Comparison of ENCODE assay signal across 12 cellular contexts in genomic region chr4:184447664-184448063, GRCh38. TPM values are rescaled to one million over a fixed set of nuclear protein-coding genes. Genes with fewer than 3 reads are reported as not detected.
DNase-seq lines count a peak whose midpoint lies in the region; ATAC-seq, FAIRE-seq and TF ChIP-seq lines count a peak whose summit lies in the region.
"Had no signal": no experiment of that assay in that cellular context is flagged by ENCODE, and none has a peak within 500 bp of the region (broad histone marks: within the 10 kb centered on the region; RNA-seq: fewer than 3 reads in every experiment).

No MANE protein-coding gene starts in this region.

- TF ChIP-seq RAD21 in GM12878 (IDR thresholded peaks at IDR 0.05; ENCODE audit: insufficient read depth, low read depth, low read length) (no peak), SK-N-SH (IDR thresholded peaks at IDR 0.05; ENCODE audit: low read length) (no peak)

- 90% methylated on average over 10 of the region's 10 CpGs for WGBS in GM12878 (ENCODE audit: insufficient coverage, insufficient replicate concordance, low lambda C conversion rate, missing lambda C conversion rate)
- WGBS in SK-N-SH (ENCODE audit: low lambda C conversion rate), result 93% methylated on average over 10 of the region's 10 CpGs

- intact Hi-C loops in GM12878 (cut with micrococcal nuclease; ENCODE audit: unreplicated experiment) (no loop called here), uterus (cut with DNase I; ENCODE audit: low total_unique reads) (no loop called here)

- H3K4me3 ChIP-seq in GM12878 (no peak overlapping the region), muscle layer of duodenum (ENCODE audit: low read depth in 1 of 2, low read length in 2 of 2) (no peak overlapping the region), uterus (no peak overlapping the region), brain microvascular endothelial cell (ENCODE audit: low read depth, low read length) (no peak overlapping the region), SK-N-SH (ENCODE audit: low read depth in 2 of 2, low read length in 1 of 2) (no peak overlapping the region)
- H3K4me3 ChIP-seq in effector memory CD4-positive, alpha-beta T cell (ENCODE audit: insufficient read depth, low read depth, low read length, poor library complexity, severe bottlenecking), result no peak overlapping the region

- H3K4me1 ChIP-seq in GM12878 (ENCODE audit: control insufficient read depth, insufficient read depth, low read length), result peaks cover 50% of the 10 kb centered on the region
- peaks cover 28 to 66% of the 10 kb centered on the region in 2 donors for H3K4me1 ChIP-seq in muscle layer of duodenum (ENCODE audit: control insufficient read depth in 1 of 2, insufficient read depth in 2 of 2, low read length in 2 of 2)
- peaks cover 17 to 18% of the 10 kb centered on the region in 2 donors for H3K4me1 ChIP-seq in uterus
- H3K4me1 ChIP-seq in effector memory CD4-positive, alpha-beta T cell (ENCODE audit: control insufficient read depth, insufficient read depth, low read length, poor library complexity, severe bottlenecking), result peaks cover 8% of the 10 kb centered on the region
- H3K4me1 ChIP-seq in SK-N-SH (ENCODE audit: control insufficient read depth in 1 of 2, insufficient read depth in 2 of 2, low read depth in 1 of 2, low read length in 1 of 2), result peaks cover 33 to 46% of the 10 kb centered on the region in 2 experiments; a peak in 3 of 4 replicates

- RAD21 ChIA-PET in GM12878 (lab: Charles Lee; ENCODE audit: unreplicated experiment), result interaction anchor here (0.8 to 1.3 kb wide), 7 partner anchors 13 to 183 kb away, joined by 3 to 4 read pairs (median 3); no protein-coding TSS in a partner anchor

- H3K9me3 ChIP-seq in GM12878 (replicated peaks; ENCODE audit: control insufficient read depth, insufficient read depth, low read length) (no peaks in the 10 kb centered on the region; the same call in 2 of the 3 replicates), muscle layer of duodenum (ENCODE audit: control insufficient read depth in 1 of 2, low read length in 2 of 2) (no peaks in the 10 kb centered on the region), uterus (no peaks in the 10 kb centered on the region), SK-N-SH (no peaks in the 10 kb centered on the region)
- H3K9me3 ChIP-seq in effector memory CD4-positive, alpha-beta T cell (ENCODE audit: control insufficient read depth, low read length), result no peaks in the 10 kb centered on the region

- no peak overlapping the region for H3K9ac ChIP-seq in GM12878 (ENCODE audit: control insufficient read depth, insufficient read depth, low read length)
- H3K9ac ChIP-seq in SK-N-SH, result no peak overlapping the region

- no peaks in the 10 kb centered on the region for H3K9me2 ChIP-seq in SK-N-SH

- POLR2A ChIA-PET in GM12878 (lab: Charles Lee) (interaction anchor here (1.0 to 1.2 kb wide), 2 partner anchors 10 to 50 kb away, joined by 3 read pairs; no protein-coding TSS in a partner anchor), SK-N-SH (lab: Yijun Ruan, JAX) (no interaction called here)

- H3K36me3 Mint-ChIP-seq in stimulated activated naive CD8-positive, alpha-beta T cell treated with anti-CD3 and anti-CD28 coated beads, Interleukin-15, Interleukin-2, amounts not matched to agents 100 ng/mL and 50 ng/mL, for 24 hours (ENCODE audit: low read depth), result peaks cover 56% of the 10 kb centered on the region

- H3K27me3 Mint-ChIP-seq in stimulated activated naive CD8-positive, alpha-beta T cell treated with anti-CD3 and anti-CD28 coated beads, Interleukin-15, Interleukin-2, amounts not matched to agents 100 ng/mL and 50 ng/mL, for 24 hours, result no peaks in the 10 kb centered on the region

- no peak overlapping the region for H3K4me2 ChIP-seq in GM12878 (ENCODE audit: control insufficient read depth, insufficient read depth)
- no peak overlapping the region for H3K4me2 ChIP-seq in SK-N-SH

- TF ChIP-seq POLR2A in GM12878 (IDR thresholded peaks at IDR 0.05; ENCODE audit: low read depth, low read length) (no peak), uterus (IDR thresholded peaks at IDR 0.05) (no peak)

- no peaks in the 10 kb centered on the region for H4K20me1 ChIP-seq in GM12878 (ENCODE audit: control insufficient read depth, insufficient read depth)
- peaks cover 26% of the 10 kb centered on the region; the same call in 1 of the 2 replicates for H4K20me1 ChIP-seq in SK-N-SH (ENCODE audit: insufficient read depth)

- H3K79me2 ChIP-seq in GM12878 (ENCODE audit: control insufficient read depth, insufficient read depth, low read length) (peaks cover 91% of the 10 kb centered on the region), SK-N-SH (ENCODE audit: insufficient read depth) (peaks cover 92% of the 10 kb centered on the region)

- H3K27ac ChIP-seq in GM12878 (ENCODE audit: control insufficient read depth, insufficient read depth) (peak overlapping the region; percentile 18; the same call in 1 of the 2 replicates), muscle layer of duodenum (ENCODE audit: low read length) (peak overlapping the region; percentile 84), uterus (peak overlapping the region in 1 of 2 donors; percentile 95), brain microvascular endothelial cell (no peak overlapping the region), SK-N-SH (ENCODE audit: low read depth in 2 of 2, low read length in 1 of 2) (no peak overlapping the region)
- H3K27ac ChIP-seq in effector memory CD4-positive, alpha-beta T cell (ENCODE audit: insufficient read depth, low read length, poor library complexity, severe bottlenecking), result no peak overlapping the region

- peak overlapping the region; percentile 43 for H3K27ac Mint-ChIP-seq in stimulated activated naive CD8-positive, alpha-beta T cell treated with anti-CD3 and anti-CD28 coated beads, Interleukin-15, Interleukin-2, amounts not matched to agents 100 ng/mL and 50 ng/mL, for 24 hours

- no peak for DNase-seq in stimulated activated naive CD8-positive, alpha-beta T cell treated with anti-CD3 and anti-CD28 coated beads, Interleukin-15, Interleukin-2, amounts not matched to agents 100 U/mL and 50 U/mL, for 24 hours
- DNase-seq in GM12878 (ENCODE audit: low read depth, low spot score) (no peak), uterus (no peak), brain microvascular endothelial cell (no peak), SK-N-SH (no peak)
- DNase-seq in effector memory CD4-positive, alpha-beta T cell, result no peak
- DNase-seq: effector CD8-positive, alpha-beta T cell; Karpas-422; NCI-H345; stimulated activated CD4-positive, alpha-beta T cell treated with anti-CD3 and anti-CD28 coated beads, Interleukin-2, amount 100 ng/mL, for 24 hours had no signal

- SMC1A ChIA-PET in GM12878 (lab: Charles Lee; ENCODE audit: uncharacterized antibody, unreplicated experiment), result interaction anchor here (0.9 to 2.4 kb wide), 13 partner anchors 9 to 160 kb away, joined by 3 to 11 read pairs (median 3); no protein-coding TSS in a partner anchor

- H3K27me3 ChIP-seq in GM12878 (replicated peaks in 1 of 2; ENCODE audit: control insufficient read depth in 2 of 2, insufficient read depth in 2 of 2, low read length in 1 of 2) (no peaks in the 10 kb centered on the region), muscle layer of duodenum (ENCODE audit: low read depth, low read length) (no peaks in the 10 kb centered on the region), uterus (no peaks in the 10 kb centered on the region), brain microvascular endothelial cell (replicated peaks) (no peaks in the 10 kb centered on the region), SK-N-SH (ENCODE audit: insufficient read depth) (no peaks in the 10 kb centered on the region)
- H3K27me3 ChIP-seq in effector memory CD4-positive, alpha-beta T cell (replicated peaks; ENCODE audit: control insufficient read depth, insufficient read depth, low read length, poor library complexity, severe bottlenecking), result no peaks in the 10 kb centered on the region

- TF ChIP-seq EP300 in GM12878 (IDR thresholded peaks at IDR 0.05; ENCODE audit: borderline replicate concordance in 1 of 2, control insufficient read depth in 1 of 2, low read depth in 2 of 2, low read length in 2 of 2) (no peak), SK-N-SH (IDR thresholded peaks at IDR 0.05; ENCODE audit: borderline replicate concordance in 1 of 2, low read depth in 1 of 2, low read length in 1 of 2) (no peak)

- no peak for ATAC-seq in stimulated activated naive CD8-positive, alpha-beta T cell treated with anti-CD3 and anti-CD28 coated beads, Interleukin-15, Interleukin-2, amounts not matched to agents 100 U/mL and 50 U/mL, for 24 hours
- no peak for ATAC-seq in GM12878

- FAIRE-seq in GM12878 (lab: Jason Lieb, UNC), result no peak

- H3K4me1 Mint-ChIP-seq in stimulated activated naive CD8-positive, alpha-beta T cell treated with anti-CD3 and anti-CD28 coated beads, Interleukin-15, Interleukin-2, amounts not matched to agents 100 ng/mL and 50 ng/mL, for 24 hours (ENCODE audit: low read depth), result peaks cover 93% of the 10 kb centered on the region

- H2AFZ ChIP-seq in GM12878 (ENCODE audit: control insufficient read depth, low read depth, low read length) (no peak overlapping the region), SK-N-SH (ENCODE audit: low read depth) (no peak overlapping the region)

- no peaks in the 10 kb centered on the region for H3K9me3 Mint-ChIP-seq in stimulated activated naive CD8-positive, alpha-beta T cell treated with anti-CD3 and anti-CD28 coated beads, Interleukin-15, Interleukin-2, amounts not matched to agents 100 ng/mL and 50 ng/mL, for 24 hours

- in situ Hi-C loops in GM12878 (cut with MboI) (no loop called here), brain microvascular endothelial cell (cut with HindIII; ENCODE audit: low pct_ligation_motif_present, low sequenced_read_pairs) (no loop called here)

- CTCF ChIA-PET in GM12878 (lab: Yijun Ruan, JAX) (interaction anchor here (0.7 to 1.6 kb wide), 4 partner anchors 11 to 66 kb away, joined by 3 to 4 read pairs (median 4); no protein-coding TSS in a partner anchor), SK-N-SH (lab: Yijun Ruan, JAX) (no interaction called here)

- peaks cover 6 to 11% of the 10 kb centered on the region in 2 experiments; a peak in 3 of 4 replicates for H3K36me3 ChIP-seq in GM12878 (ENCODE audit: control insufficient read depth in 2 of 2, insufficient read depth in 2 of 2, low read length in 1 of 2)
- no peaks in the 10 kb centered on the region for H3K36me3 ChIP-seq in muscle layer of duodenum (ENCODE audit: control insufficient read depth in 1 of 2, insufficient read depth in 2 of 2, low read length in 2 of 2)
- H3K36me3 ChIP-seq in uterus, result no peaks in the 10 kb centered on the region
- no peaks in the 10 kb centered on the region for H3K36me3 ChIP-seq in effector memory CD4-positive, alpha-beta T cell (ENCODE audit: control insufficient read depth, insufficient read depth, low read length)
- H3K36me3 ChIP-seq in brain microvascular endothelial cell (replicated peaks), result no peaks in the 10 kb centered on the region
- peaks cover 0 to 5% of the 10 kb centered on the region in 2 experiments for H3K36me3 ChIP-seq in SK-N-SH (replicated peaks in 1 of 2; ENCODE audit: control insufficient read depth in 1 of 2, insufficient read depth in 2 of 2, low read length in 1 of 2)

- TF ChIP-seq CTCF in GM12878 (IDR thresholded peaks at IDR 0.05 in 2 of 3, conservative IDR thresholded peaks at IDR 0.05 in 1 of 3; ENCODE audit: control insufficient read depth in 2 of 3, extremely low read depth in 1 of 3, insufficient read depth in 1 of 3, low read depth in 3 of 3, low read length in 3 of 3) (no peak), uterus (IDR thresholded peaks at IDR 0.05) (no peak), brain microvascular endothelial cell (IDR thresholded peaks at IDR 0.05; ENCODE audit: low read depth, low read length, missing control alignments) (no peak), SK-N-SH (IDR thresholded peaks at IDR 0.05) (no peak)

- peak overlapping the region; percentile 18 for H3K4me3 Mint-ChIP-seq in stimulated activated naive CD8-positive, alpha-beta T cell treated with anti-CD3 and anti-CD28 coated beads, Interleukin-15, Interleukin-2, amounts not matched to agents 100 ng/mL and 50 ng/mL, for 24 hours

- no TSS peak for BruUV-seq in GM12878 (replicated peaks; lab: Mats Ljungman, UMichigan)

- no peaks in the 10 kb centered on the region for H3F3A ChIP-seq in SK-N-SH (replicated peaks; ENCODE audit: insufficient read depth)

RNA-seq across cellular contexts. Expression of gene IRF2, which starts 26.7 kb away (rescaled TPM):
- total RNA-seq in GM12878 (2013; cell fraction: nucleolus; rRNA removed), result 70.0 and 78.5 TPM in 2 replicates
- total RNA-seq in GM12878 (2014; rRNA removed), result 44.7 and 45.1 TPM in 2 replicates
- 51.1 and 51.9 TPM in 2 replicates for total RNA-seq in GM12878 (2014; rRNA removed; fragmentation: Illumina TruSeq; extraction: Trizol)
- 52.2 and 65.7 TPM in 2 replicates for total RNA-seq in GM12878 (2021)
- polyA plus RNA-seq in GM12878 (2011; ENCODE audit: low read depth), result 39.3 TPM
- 90.3 and 99.3 TPM in 2 replicates for polyA plus RNA-seq in GM12878 (2011; rRNA removed)
- polyA plus RNA-seq in GM12878 (2011; cell fraction: cytosol; rRNA removed), result 74.6 and 83.1 TPM in 2 replicates
- polyA plus RNA-seq in GM12878 (2011; cell fraction: nucleus; rRNA removed), result 54.1 and 58.8 TPM in 2 replicates
- 49.9 and 58.7 TPM in 2 replicates for polyA plus RNA-seq in GM12878 (2012)
- polyA plus RNA-seq in GM12878 (2014; fragmentation: Illumina TruSeq; extraction: Trizol), result 79.9 and 96.4 TPM in 2 replicates
- polyA plus RNA-seq in GM12878 (2014; fragmentation: Nextera tagmentation; extraction: Ambion mirVana), result 10 to 100 TPM; 58.4 to 59.9 TPM
- polyA plus RNA-seq in GM12878 (2014; rRNA removed), result 46.6 and 52.8 TPM in 2 replicates
- 10 to 100 TPM; 59.4 to 66.0 TPM for polyA plus RNA-seq in GM12878 (2016; fragmentation: Nextera tagmentation; extraction: Ambion mirVana)
- polyA minus RNA-seq in GM12878 (2011; rRNA and poly(A)+ RNA removed), result 79.3 and 83.9 TPM in 2 replicates
- 40.8 and 41.5 TPM in 2 replicates for polyA minus RNA-seq in GM12878 (2011; cell fraction: cytosol; rRNA and poly(A)+ RNA removed)
- 22.8 and 36.9 TPM in 2 replicates for polyA minus RNA-seq in GM12878 (2011; cell fraction: nucleus; rRNA and poly(A)+ RNA removed)
- total RNA-seq in uterus, result 10 to 100 TPM in 3 of 4 donors, 1 to 10 TPM in 1; 7.9 to 45.7 (median 35.7) TPM
- 23.3 and 23.6 TPM in 2 replicates for polyA plus RNA-seq in SK-N-SH (2012; rRNA removed)
- 20.7 and 23.5 TPM in 2 replicates for polyA plus RNA-seq in SK-N-SH (2012; cell fraction: cytosol; rRNA removed)
- 18.0 and 21.4 TPM in 2 replicates for polyA plus RNA-seq in SK-N-SH (2012; cell fraction: nucleus; rRNA removed)

Comparison
In these comparisons a context has a peak if more than half of its experiments do, and no peak if none do; other contexts are left out.
1. H3K27ac ChIP-seq: peak in GM12878 (single experiment) and muscle layer of duodenum (single experiment); none in effector memory CD4-positive, alpha-beta T cell (single experiment), brain microvascular endothelial cell (single experiment) and SK-N-SH (0 of 2).